In the genomic region with DNA sequence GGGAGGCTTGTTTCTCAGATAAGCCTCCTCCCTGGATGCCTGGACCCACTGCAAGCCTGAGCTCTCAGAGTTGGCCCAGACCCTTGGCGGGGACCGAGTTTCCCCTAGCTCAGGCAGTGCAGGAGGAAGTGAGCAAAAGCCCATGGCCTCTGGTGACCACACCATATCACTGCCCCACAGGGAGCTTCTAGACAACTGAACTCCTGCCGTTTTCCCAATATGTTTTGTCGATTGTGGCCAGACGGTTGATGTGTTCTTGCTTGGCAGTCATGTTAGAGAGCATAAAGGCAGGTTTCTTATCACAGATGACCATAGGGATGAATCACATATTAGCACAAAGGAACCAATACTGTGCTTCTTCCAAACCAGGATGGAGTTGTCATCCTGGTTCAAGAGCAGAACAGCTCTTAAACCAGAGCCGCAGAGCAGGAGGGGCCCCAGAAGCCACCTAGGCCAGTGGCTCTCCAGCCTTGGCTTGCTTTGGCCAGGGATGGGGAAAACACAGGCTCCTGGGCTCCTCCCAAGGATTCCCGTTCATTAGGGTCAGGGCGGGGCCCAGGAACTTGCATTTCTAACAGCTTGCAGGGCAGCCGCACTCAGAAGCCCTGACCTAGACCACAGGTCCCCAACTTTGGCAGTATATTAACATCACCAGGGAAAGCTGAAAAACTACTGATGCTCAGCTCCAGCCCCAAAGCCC, we compare ENCODE assay signal across 19 cellular contexts.
A peak's percentile ranks its signal among the peaks of the same experiment; 100 is the strongest.
DNase-seq lines count a peak whose midpoint lies in the region; ATAC-seq and TF ChIP-seq lines count a peak whose summit lies in the region.
"Had no signal": no experiment of that assay in that cellular context is flagged by ENCODE, and none has a peak within 500 bp of the region (broad histone marks: within the 10 kb centered on the region; RNA-seq: fewer than 3 reads in every experiment).

No MANE protein-coding gene starts in this region.

- H3K4me3 ChIP-seq in IMR-90 (ENCODE audit: insufficient read depth, low read depth, low read length) (no peak overlapping the region), fibroblast of pulmonary artery (replicated peaks; ENCODE audit: low read depth, low read length) (no peak overlapping the region)
- H3K4me3 ChIP-seq: GM23338, SK-N-MC had no signal

- H3K27ac ChIP-seq in IMR-90 (ENCODE audit: insufficient read depth, low read length): no peak overlapping the region
- H3K27ac ChIP-seq: SK-N-MC had no signal

- no peak overlapping the region for H4K91ac ChIP-seq in IMR-90 (ENCODE audit: insufficient read depth, low read depth, low read length)

- WGBS in IMR-90 (ENCODE audit: extremely low coverage in 2 of 2, insufficient read length in 1 of 2), 2 experiments: 81% methylated on average over 3 of the region's 9 CpGs; no CpG with 5 or more reads in 1 of the 2 experiments

- H2BK20ac ChIP-seq in IMR-90 (ENCODE audit: low read depth, low read length): no peak overlapping the region; the same call in 1 of the 2 replicates

- H2BK120ac ChIP-seq in IMR-90 (ENCODE audit: low read depth, low read length): no peak overlapping the region

- H4K5ac ChIP-seq in IMR-90 (ENCODE audit: low read depth, low read length): no peak overlapping the region

- intact Hi-C loops in IMR-90 (cut with micrococcal nuclease): no loop called here

- H3K56ac ChIP-seq in IMR-90 (ENCODE audit: extremely low read depth, insufficient read depth, low read length): no peak overlapping the region

- H3K27me3 Mint-ChIP-seq in activated T-cell treated with anti-CD3 and anti-CD28 coated beads, Interleukin-2, amount 50 U/mL, for 72 hours (ENCODE audit: low read depth): peaks cover 13% of the 10 kb centered on the region

- H2BK15ac ChIP-seq in IMR-90 (ENCODE audit: low read depth, low read length): no peak overlapping the region

- H3K9me3 Mint-ChIP-seq in activated T-cell treated with anti-CD3 and anti-CD28 coated beads, Interleukin-2, amount 50 U/mL, for 72 hours: peaks cover 3 to 9% of the 10 kb centered on the region in 2 donors

- H2AFZ ChIP-seq in IMR-90 (replicated peaks; ENCODE audit: low read length, poor library complexity): no peak overlapping the region
- H2AFZ ChIP-seq: GM23338 had no signal

- H3K27me3 ChIP-seq in IMR-90 (ENCODE audit: control insufficient read depth, insufficient read depth, low read length): no peaks in the 10 kb centered on the region

- ATAC-seq in IMR-90 (ENCODE audit: low read depth) (no peak), GM18873 (IDR thresholded peaks at IDR 0.05; ENCODE audit: low FRiP score, unreplicated experiment) (no peak), HG02970 (IDR thresholded peaks at IDR 0.05; ENCODE audit: low FRiP score, unreplicated experiment) (no peak)
- ATAC-seq in activated T-cell treated with anti-CD3 and anti-CD28 coated beads, Interleukin-2, amount 50 U/mL, for 72 hours (replicated peaks in 1 of 2): no peak
- ATAC-seq: GM23338, HCT116 had no signal

- TF ChIP-seq RAD21 in IMR-90 (IDR thresholded peaks at IDR 0.05; ENCODE audit: low read length): no peak

- TF ChIP-seq CTCF in IMR-90 (conservative IDR thresholded peaks at IDR 0.05; ENCODE audit: low read depth, low read length) (no peak), fibroblast of pulmonary artery (IDR thresholded peaks at IDR 0.05; ENCODE audit: low read length, missing control alignments) (no peak)

- H3K4me1 Mint-ChIP-seq in activated T-cell treated with anti-CD3 and anti-CD28 coated beads, Interleukin-2, amount 50 U/mL, for 72 hours (ENCODE audit: low read depth): no peaks in the 10 kb centered on the region
- H3K4me1 Mint-ChIP-seq: CD8-positive, alpha-beta memory T cell; GM23338 had no signal

- no peak overlapping the region for H3K4me3 Mint-ChIP-seq in activated T-cell treated with anti-CD3 and anti-CD28 coated beads, Interleukin-2, amount 50 U/mL, for 72 hours
- H3K4me3 Mint-ChIP-seq: CD8-positive, alpha-beta memory T cell; GM23338 had no signal

- peaks cover 6% of the 10 kb centered on the region for H3K9me3 ChIP-seq in IMR-90 (ENCODE audit: control insufficient read depth, insufficient read depth, low read length)

- H3K4me1 ChIP-seq in IMR-90 (ENCODE audit: control insufficient read depth, insufficient read depth, low read length): peaks cover 3% of the 10 kb centered on the region; the same call in 1 of the 2 replicates

- peaks cover 0 to 10% of the 10 kb centered on the region in 2 experiments; a peak in 3 of 4 replicates for H3K79me1 ChIP-seq in IMR-90 (ENCODE audit: low read depth in 1 of 2, low read length in 2 of 2)

- no peak overlapping the region for H4K8ac ChIP-seq in IMR-90 (ENCODE audit: low read depth in 2 of 2, low read length in 2 of 2)

- no peak overlapping the region for H2AK5ac ChIP-seq in IMR-90 (ENCODE audit: low read depth, low read length)

- H3K27ac Mint-ChIP-seq in activated T-cell treated with anti-CD3 and anti-CD28 coated beads, Interleukin-2, amount 50 U/mL, for 72 hours: no peak overlapping the region
- H3K27ac Mint-ChIP-seq: CD8-positive, alpha-beta memory T cell; GM23338 had no signal

- H3K36me3 Mint-ChIP-seq in activated T-cell treated with anti-CD3 and anti-CD28 coated beads, Interleukin-2, amount 50 U/mL, for 72 hours (ENCODE audit: insufficient read depth in 2 of 2): peaks cover 7 to 11% of the 10 kb centered on the region in 2 donors

- no peak overlapping the region for H2BK5ac ChIP-seq in IMR-90 (ENCODE audit: low read depth, low read length, poor library complexity, severe bottlenecking)

- no peak for TF ChIP-seq POLR2A in IMR-90 (IDR thresholded peaks at IDR 0.05; ENCODE audit: low read depth, low read length)

- dilution Hi-C loops in IMR-90 (cut with HindIII; ENCODE audit: low sequenced_read_pairs, unreplicated experiment): no loop called here

- no peak overlapping the region for H3K23ac ChIP-seq in IMR-90 (ENCODE audit: low read depth, low read length)

- POLR2A ChIA-PET in IMR-90 (lab: Charles Lee; ENCODE audit: unreplicated experiment): no interaction called here

- no peak overlapping the region for H3K4ac ChIP-seq in IMR-90 (ENCODE audit: low read depth, low read length)

- no peak overlapping the region for H3K18ac ChIP-seq in IMR-90 (ENCODE audit: low read depth, low read length)

- in situ Hi-C loops in IMR-90 (cut with MboI; ENCODE audit: low sequenced_read_pairs): no loop called here

- peaks cover 6% of the 10 kb centered on the region for H3K9me1 ChIP-seq in IMR-90 (ENCODE audit: insufficient read depth, low read length)

- no peaks in the 10 kb centered on the region for H4K20me1 ChIP-seq in IMR-90 (ENCODE audit: insufficient read depth, low read length)

- no peak overlapping the region for H3K4me2 ChIP-seq in IMR-90 (ENCODE audit: low read depth, low read length)
- H3K4me2 ChIP-seq: GM23338 had no signal

- H3K14ac ChIP-seq in IMR-90 (replicated peaks; ENCODE audit: low read depth, low read length): no peak overlapping the region

- DNase-seq in IMR-90: peak; percentile 29
- peak; percentile 64 for DNase-seq in amniotic epithelial cell (ENCODE audit: low read depth)
- DNase-seq in fibroblast of pulmonary artery (ENCODE audit: low read depth): peak; percentile 58
- DNase-seq in activated T-cell treated with anti-CD3 and anti-CD28 coated beads, Interleukin-2, amount 50 U/mL, for 72 hours: no peak
- no peak for DNase-seq in medulla oblongata (ENCODE audit: extremely low spot score)
- DNase-seq: ACHN; CD8-positive, alpha-beta memory T cell; DMS79 treated with DMSO at 0.1 percent for 48 hours; NCI-H1105; NCI-H2081 treated with DMSO at 0.1 percent for 48 hours; NCI-H510A; NCI-H748 treated with DMSO at 0.1 percent for 48 hours; NK-92 treated with Interleukin-12 subunit alpha and Interleukin-12 subunit beta, amount 100 ng/mL, for 24 hours; SHP77 had no signal

- CTCF ChIA-PET in IMR-90 (lab: Yijun Ruan, JAX): no interaction called here

- no peak overlapping the region for H3K9ac ChIP-seq in IMR-90 (ENCODE audit: low read depth, low read length)

- H2AK9ac ChIP-seq in IMR-90 (replicated peaks; ENCODE audit: low read depth, low read length, poor library complexity): no peak overlapping the region

- no TSS peak for BruUV-seq in IMR-90 (replicated peaks; lab: Mats Ljungman, UMichigan)

- peaks cover 2% of the 10 kb centered on the region; the same call in 1 of the 2 replicates for H3K36me3 ChIP-seq in IMR-90 (ENCODE audit: control insufficient read depth, insufficient read depth, low read length)

TF ChIP-seq in IMR-90, 13 proteins besides CTCF, POLR2A, EP300 and RAD21:
- no peak for TF ChIP-seq MAZ (IDR thresholded peaks at IDR 0.05; ENCODE audit: borderline replicate concordance, low read depth, low read length)
- no peak for TF ChIP-seq MXI1 (IDR thresholded peaks at IDR 0.05; ENCODE audit: borderline replicate concordance, low read depth, low read length)
- no peak for TF ChIP-seq NFE2L2 (IDR thresholded peaks at IDR 0.05; ENCODE audit: low read depth, low read length)
- TF ChIP-seq RFX5 (IDR thresholded peaks at IDR 0.05; ENCODE audit: low read depth, low read length): no peak
- no peak for TF ChIP-seq CEBPB (IDR thresholded peaks at IDR 0.05; ENCODE audit: low read depth, low read length)
- TF ChIP-seq USF2 (IDR thresholded peaks at IDR 0.05; ENCODE audit: low read depth, low read length): no peak
- no peak for TF ChIP-seq CHD1 (IDR thresholded peaks at IDR 0.05; ENCODE audit: low read depth, low read length)
- TF ChIP-seq FOS (IDR thresholded peaks at IDR 0.05; ENCODE audit: low read depth, low read length): no peak
- TF ChIP-seq ELK1 (IDR thresholded peaks at IDR 0.05; ENCODE audit: borderline replicate concordance, low read depth, low read length): no peak
- TF ChIP-seq SMC3 (IDR thresholded peaks at IDR 0.05; ENCODE audit: low read depth, low read length): no peak
- TF ChIP-seq BHLHE40 (IDR thresholded peaks at IDR 0.05; ENCODE audit: low read depth, low read length): no peak
- no peak for TF ChIP-seq MAFK (IDR thresholded peaks at IDR 0.05; ENCODE audit: low read depth, low read length)
- no peak for TF ChIP-seq RCOR1 (IDR thresholded peaks at IDR 0.05; ENCODE audit: insufficient replicate concordance, low read length)

Comparison
In these comparisons a context has a peak if more than half of its experiments do, and no peak if none do; other contexts are left out.
1. DNase-seq: peak in IMR-90 (single experiment), amniotic epithelial cell (single experiment) and fibroblast of pulmonary artery (single experiment); none in activated T-cell treated with anti-CD3 and anti-CD28 coated beads, Interleukin-2, amount 50 U/mL, for 72 hours (0 of 2) and medulla oblongata (single experiment).